ENCODE assay signal across 11 cellular contexts in the genomic region with DNA sequence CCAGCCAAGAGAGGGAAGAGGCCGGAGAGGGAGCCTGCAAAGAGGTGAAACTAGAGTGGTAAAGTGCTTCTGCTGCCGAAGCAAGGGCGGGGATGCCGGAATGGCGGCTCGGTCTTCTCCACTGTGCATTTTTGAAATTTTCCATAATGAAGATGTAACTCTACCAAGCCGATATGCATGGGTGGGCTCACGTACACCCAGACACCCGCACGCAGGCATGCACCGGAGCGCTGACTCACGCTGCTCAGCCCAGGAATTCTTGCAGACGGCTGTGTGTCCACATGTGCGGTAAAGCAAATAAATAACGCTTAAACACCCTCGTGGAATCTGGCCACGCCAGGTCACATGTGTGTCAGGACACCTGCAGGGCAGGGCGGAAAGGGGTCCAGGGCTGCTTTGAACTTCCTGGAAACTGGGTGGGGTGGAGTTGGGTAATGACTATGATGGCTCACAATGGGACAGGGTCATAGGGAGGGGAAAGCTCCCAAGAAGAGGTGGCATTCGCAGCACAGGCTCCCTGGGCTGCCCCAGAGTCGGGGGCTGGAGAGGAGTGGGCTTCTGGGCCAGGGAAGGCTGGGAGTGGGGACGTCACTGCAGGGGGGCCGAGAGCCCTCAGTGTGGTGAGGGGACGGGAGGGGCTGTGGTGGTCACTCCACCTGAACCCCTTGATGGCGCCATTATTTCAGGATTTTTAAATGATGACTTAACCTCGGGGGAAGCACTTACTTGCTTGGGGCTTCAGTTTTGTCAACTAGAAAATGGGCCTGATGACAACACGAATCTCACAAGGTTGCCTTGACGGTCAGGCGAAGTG.
DNase-seq lines count a peak whose midpoint lies in the region; ATAC-seq, FAIRE-seq and TF ChIP-seq lines count a peak whose summit lies in the region.
"Had no signal": no experiment of that assay in that cellular context is flagged by ENCODE, and none has a peak within 500 bp of the region (broad histone marks: within the 10 kb centered on the region; RNA-seq: fewer than 3 reads in every experiment).

No MANE protein-coding gene starts in this region.

- H3K4me3 Mint-ChIP-seq in activated CD4-positive, alpha-beta T cell treated with anti-CD3 and anti-CD28 coated beads for 36 hours = no peak overlapping the region
- H3K4me3 Mint-ChIP-seq: activated naive CD8-positive, alpha-beta T cell; natural killer cell treated with Interleukin-12 subunit alpha and Interleukin-12 subunit beta and Interleukin-15 and Interleukin-18, amount 100 ng/mL, for 72 hours had no signal

- H3K4me1 ChIP-seq in mucosa of descending colon (ENCODE audit: low read depth) = no peaks in the 10 kb centered on the region

- H3K4me3 ChIP-seq in AG04450 (ENCODE audit: low read depth, low read length) = no peak overlapping the region
- H3K4me3 ChIP-seq in bronchial epithelial cell (ENCODE audit: low read depth, low read length) = no peak overlapping the region
- no peak overlapping the region for H3K4me3 ChIP-seq in mucosa of descending colon

- no peak for TF ChIP-seq CTCF in AG04450 (IDR thresholded peaks at IDR 0.05; ENCODE audit: low read depth, low read length)
- TF ChIP-seq CTCF in bronchial epithelial cell (IDR thresholded peaks at IDR 0.05; ENCODE audit: insufficient read depth, low read length, severe bottlenecking) = no peak
- no peak for TF ChIP-seq CTCF in mucosa of descending colon (IDR thresholded peaks at IDR 0.05)

- H3K27me3 ChIP-seq in AG04450 (ENCODE audit: control insufficient read depth, insufficient read depth, low read length) (peaks cover 2% of the 10 kb centered on the region), bronchial epithelial cell (ENCODE audit: control insufficient read depth, insufficient read depth, low read length) (no peaks in the 10 kb centered on the region)

- ATAC-seq in mucosa of descending colon = peak; percentile 49
- ATAC-seq in activated CD4-positive, alpha-beta T cell treated with anti-CD3 and anti-CD28 coated beads for 36 hours = no peak

- no peaks in the 10 kb centered on the region for H3K36me3 Mint-ChIP-seq in activated CD4-positive, alpha-beta T cell treated with anti-CD3 and anti-CD28 coated beads for 36 hours (ENCODE audit: low read depth)
- H3K36me3 Mint-ChIP-seq: activated naive CD8-positive, alpha-beta T cell; natural killer cell treated with Interleukin-12 subunit alpha and Interleukin-12 subunit beta and Interleukin-15 and Interleukin-18, amount 100 ng/mL, for 72 hours had no signal

- H3K9me3 Mint-ChIP-seq in activated CD4-positive, alpha-beta T cell treated with anti-CD3 and anti-CD28 coated beads for 36 hours (ENCODE audit: low read depth) = no peaks in the 10 kb centered on the region
- H3K9me3 Mint-ChIP-seq: natural killer cell treated with Interleukin-12 subunit alpha and Interleukin-12 subunit beta and Interleukin-15 and Interleukin-18, amount 100 ng/mL, for 72 hours had no signal

- H3K36me3 ChIP-seq in bronchial epithelial cell (ENCODE audit: control insufficient read depth, insufficient read depth, low read length) (no peaks in the 10 kb centered on the region), mucosa of descending colon (ENCODE audit: low read depth) (no peaks in the 10 kb centered on the region)

- H3K9me3 ChIP-seq in AG04450 (ENCODE audit: control insufficient read depth, insufficient read depth, low read length) (no peaks in the 10 kb centered on the region; the same call in 1 of the 2 replicates), mucosa of descending colon (no peaks in the 10 kb centered on the region)

- H3K27me3 Mint-ChIP-seq in activated CD4-positive, alpha-beta T cell treated with anti-CD3 and anti-CD28 coated beads for 36 hours = no peaks in the 10 kb centered on the region
- H3K27me3 Mint-ChIP-seq: activated naive CD8-positive, alpha-beta T cell had no signal

- H3K4me1 Mint-ChIP-seq in activated CD4-positive, alpha-beta T cell treated with anti-CD3 and anti-CD28 coated beads for 36 hours = no peaks in the 10 kb centered on the region

- POLR2A ChIA-PET in AG04450 (lab: Yijun Ruan, JAX) = interaction anchor here (0.6 kb wide), 1 partner anchor 206 kb away, joined by 3 read pairs; no protein-coding TSS in a partner anchor
- POLR2A ChIA-PET in activated CD4-positive, alpha-beta T cell treated with anti-CD3 and anti-CD28 coated beads for 36 hours (lab: Charles Lee) = no interaction called here

- peak overlapping the region; percentile 61 for H3K27ac ChIP-seq in AG04450 (ENCODE audit: low read depth, low read length)

- no peak for FAIRE-seq in bronchial epithelial cell (lab: Jason Lieb, UNC)
- FAIRE-seq: TTC549 had no signal

- H3K27ac Mint-ChIP-seq in activated CD4-positive, alpha-beta T cell treated with anti-CD3 and anti-CD28 coated beads for 36 hours = no peak overlapping the region
- H3K27ac Mint-ChIP-seq: activated naive CD8-positive, alpha-beta T cell; natural killer cell treated with Interleukin-12 subunit alpha and Interleukin-12 subunit beta and Interleukin-15 and Interleukin-18, amount 100 ng/mL, for 72 hours had no signal

- intact Hi-C loops in mucosa of descending colon (cut with DNase I, micrococcal nuclease) = no loop called here
- intact Hi-C loops in activated CD4-positive, alpha-beta T cell treated with anti-CD3 and anti-CD28 coated beads for 36 hours (cut with DNase I, micrococcal nuclease) = no loop called here

- CTCF ChIA-PET in AG04450 (lab: Charles Lee) = no interaction called here
- CTCF ChIA-PET in activated CD4-positive, alpha-beta T cell treated with anti-CD3 and anti-CD28 coated beads for 36 hours (lab: Charles Lee) = no interaction called here

- DNase-seq in AG04450 (ENCODE audit: low read depth, low spot score) (peak; percentile 36), HT-29 (ENCODE audit: low spot score) (peak; percentile 76), bronchial epithelial cell (ENCODE audit: low read depth) (peak; percentile 90), mucosa of descending colon (no peak), COR-L47 (lab: John Stamatoyannopoulos, UW) (no peak), mesenteric fat pad (ENCODE audit: low spot score) (no peak), T-helper 2 cell (no peak)
- DNase-seq in activated CD4-positive, alpha-beta T cell treated with anti-CD3 and anti-CD28 coated beads for 36 hours = no peak

Comparison
In these comparisons a context has a peak if more than half of its experiments do, and no peak if none do; other contexts are left out.
1. DNase-seq: peak in AG04450 (single experiment), HT-29 (single experiment) and bronchial epithelial cell (single experiment); none in mucosa of descending colon (0 of 3), COR-L47 (single experiment), mesenteric fat pad (single experiment), activated CD4-positive, alpha-beta T cell treated with anti-CD3 and anti-CD28 coated beads for 36 hours (single experiment) and T-helper 2 cell (0 of 5).